8 cellular contexts compared by ENCODE assay signal in genomic region chr6:36827261-36828079, GRCh38. TPM values are rescaled to one million over a fixed set of nuclear protein-coding genes. Genes with fewer than 3 reads are reported as not detected.
DNase-seq lines count a peak whose midpoint lies in the region; ATAC-seq and TF ChIP-seq lines count a peak whose summit lies in the region.

No MANE protein-coding gene starts in this region.

- H3K9me3 ChIP-seq in testis, result no peaks in the 10 kb centered on the region

- intact Hi-C loops in testis (cut with DNase I; ENCODE audit: low total_unique reads), result no loop called here

- DNase-seq in activated CD8-positive, alpha-beta memory T cell treated with anti-CD3 and anti-CD28 coated beads, Interleukin-2, amount 50 U/mL, for 4 hours, result peak; percentile 29
- no peak for DNase-seq in activated CD8-positive, alpha-beta memory T cell treated with anti-CD3 and anti-CD28 coated beads, Interleukin-2, amount 50 U/mL, for 48 hours
- peak; percentile 12 for DNase-seq in activated effector memory CD4-positive, alpha-beta T cell treated with Interleukin-2 at 50 U/mL for 16 hours
- peak in 27 of 51 donors; percentile 10 to 61 (median 40) for DNase-seq in hypothalamus (lab: John Stamatoyannopoulos, UW)
- DNase-seq in testis, result no peak
- DNase-seq in DMS53 (lab: John Stamatoyannopoulos, UW), result no peak
- DNase-seq in DMS153 treated with DMSO at 0.1 percent for 48 hours (lab: John Stamatoyannopoulos, UW; ENCODE audit: unreplicated experiment), result no peak

- H3K4me1 ChIP-seq in testis, result peaks cover 27% of the 10 kb centered on the region

- peak overlapping the region; percentile 33 to 40 for H3K27ac ChIP-seq in testis

- 51% methylated on average over 19 of the region's 19 CpGs for WGBS in testis, 2 donors

- TF ChIP-seq POLR2A in testis (IDR thresholded peaks at IDR 0.05), result no peak

- H3K27me3 ChIP-seq in testis, result no peaks in the 10 kb centered on the region

- no peak overlapping the region for H3K4me3 ChIP-seq in testis

- H3K36me3 ChIP-seq in testis (ENCODE audit: low read depth, missing control alignments), result no peaks in the 10 kb centered on the region

- no peak for ATAC-seq in HG03159 (IDR thresholded peaks at IDR 0.05; ENCODE audit: unreplicated experiment)

- no peak for TF ChIP-seq CTCF in testis (IDR thresholded peaks at IDR 0.05)

RNA-seq across cellular contexts. Expression of gene CPNE5, which starts 11.8 kb away (rescaled TPM):
- total RNA-seq in testis, result 100 to 1,000 TPM in 1 of 2 donors, 10 to 100 TPM in 1; 97.8 to 137 TPM
- polyA plus RNA-seq in testis (ENCODE audit: insufficient read depth, low read depth, low replicate concordance), result 44.2 TPM

RNA-seq across cellular contexts. Expression of gene PPIL1, which starts 47.1 kb away (rescaled TPM):
- 10 to 100 TPM; 35.0 to 39.4 TPM for total RNA-seq in testis
- 41.2 TPM for polyA plus RNA-seq in testis (ENCODE audit: insufficient read depth, low read depth, low replicate concordance)

RNA-seq across cellular contexts. Expression of gene C6orf89, which starts 58.3 kb away (rescaled TPM):
- total RNA-seq in testis, result 10 to 100 TPM; 78.9 to 80.3 TPM
- polyA plus RNA-seq in testis (ENCODE audit: insufficient read depth, low read depth, low replicate concordance), result 93.6 TPM

Comparison
In these comparisons a context has a peak if more than half of its experiments do, and no peak if none do; other contexts are left out.
1. DNase-seq: peak in activated CD8-positive, alpha-beta memory T cell treated with anti-CD3 and anti-CD28 coated beads, Interleukin-2, amount 50 U/mL, for 4 hours (single experiment), activated effector memory CD4-positive, alpha-beta T cell treated with Interleukin-2 at 50 U/mL for 16 hours (single experiment) and hypothalamus (27 of 51); none in activated CD8-positive, alpha-beta memory T cell treated with anti-CD3 and anti-CD28 coated beads, Interleukin-2, amount 50 U/mL, for 48 hours (single experiment), testis (single experiment), DMS53 (single experiment) and DMS153 treated with DMSO at 0.1 percent for 48 hours (single experiment).